ENCODE assay signal across 2 cellular contexts in genomic region chr20:44573501-44573869, GRCh38.
TF ChIP-seq lines count a peak whose summit lies in the region.

No MANE protein-coding gene starts in this region.

TF ChIP-seq in IMR-90, 13 proteins besides CTCF, POLR2A, EP300 and RAD21:
- TF ChIP-seq CHD1 (IDR thresholded peaks at IDR 0.05; ENCODE audit: low read depth, low read length) (no peak), CEBPB (IDR thresholded peaks at IDR 0.05; ENCODE audit: low read depth, low read length) (no peak), MAZ (IDR thresholded peaks at IDR 0.05; ENCODE audit: borderline replicate concordance, low read depth, low read length) (no peak), ELK1 (IDR thresholded peaks at IDR 0.05; ENCODE audit: borderline replicate concordance, low read depth, low read length) (no peak), FOS (IDR thresholded peaks at IDR 0.05; ENCODE audit: low read depth, low read length) (no peak), MXI1 (IDR thresholded peaks at IDR 0.05; ENCODE audit: borderline replicate concordance, low read depth, low read length) (no peak), NFE2L2 (IDR thresholded peaks at IDR 0.05; ENCODE audit: low read depth, low read length) (no peak), RCOR1 (IDR thresholded peaks at IDR 0.05; ENCODE audit: insufficient replicate concordance, low read length) (no peak), USF2 (IDR thresholded peaks at IDR 0.05; ENCODE audit: low read depth, low read length) (no peak), MAFK (IDR thresholded peaks at IDR 0.05; ENCODE audit: low read depth, low read length) (no peak), RFX5 (IDR thresholded peaks at IDR 0.05; ENCODE audit: low read depth, low read length) (no peak), SMC3 (IDR thresholded peaks at IDR 0.05; ENCODE audit: low read depth, low read length) (no peak), BHLHE40 (IDR thresholded peaks at IDR 0.05; ENCODE audit: low read depth, low read length) (no peak)
TF ChIP-seq in IMR-90: peak in this region for 0.

TF ChIP-seq in K562, 482 proteins besides CTCF, POLR2A, EP300 and RAD21:
- TF ChIP-seq CHD4 (IDR thresholded peaks at IDR 0.05; ENCODE audit: insufficient read depth, insufficient replicate concordance, low read depth, low read length, poor library complexity, severe bottlenecking) (peak; percentile 61), SMARCA5 (IDR thresholded peaks at IDR 0.05) (peak; percentile 60; the same call in 1 of the 2 replicates), KDM1A (IDR thresholded peaks at IDR 0.05) (peak; percentile 55 to 61; a peak in 3 of 4 replicates), TEAD4 (IDR thresholded peaks at IDR 0.05; ENCODE audit: low read length) (no peak), TEAD4 (CRISPR knock-in tag; IDR thresholded peaks at IDR 0.05; ENCODE audit: borderline replicate concordance) (no peak), ADNP (tag; IDR thresholded peaks at IDR 0.05) (peak; percentile 94), NR1H2 (CRISPR knock-in tag; IDR thresholded peaks at IDR 0.05) (no peak), BCOR (IDR thresholded peaks at IDR 0.05) (peak; percentile 92), RBM25 (IDR thresholded peaks at IDR 0.05; ENCODE audit: low read depth, low read length, severe bottlenecking) (peak; percentile 96), RCOR1 (IDR thresholded peaks at IDR 0.05; ENCODE audit: borderline replicate concordance in 1 of 2, low read depth in 2 of 2, low read length in 2 of 2) (0 out of 4 replicates have a peak, but pooled peaks of 1 of the 2 experiments have one; percentile 36), HDAC2 (IDR thresholded peaks at IDR 0.05) (0 out of 2 replicates have a peak, but pooled peaks have one; percentile 52), SAP30 (IDR thresholded peaks at IDR 0.05; ENCODE audit: borderline replicate concordance, insufficient read depth, low read depth, low read length, poor library complexity, severe bottlenecking) (no peak), ZNF766 (CRISPR knock-in tag; conservative IDR thresholded peaks at IDR 0.05) (no peak)
